Comparison of ENCODE assay signal across 1 cellular context in the genomic region with DNA sequence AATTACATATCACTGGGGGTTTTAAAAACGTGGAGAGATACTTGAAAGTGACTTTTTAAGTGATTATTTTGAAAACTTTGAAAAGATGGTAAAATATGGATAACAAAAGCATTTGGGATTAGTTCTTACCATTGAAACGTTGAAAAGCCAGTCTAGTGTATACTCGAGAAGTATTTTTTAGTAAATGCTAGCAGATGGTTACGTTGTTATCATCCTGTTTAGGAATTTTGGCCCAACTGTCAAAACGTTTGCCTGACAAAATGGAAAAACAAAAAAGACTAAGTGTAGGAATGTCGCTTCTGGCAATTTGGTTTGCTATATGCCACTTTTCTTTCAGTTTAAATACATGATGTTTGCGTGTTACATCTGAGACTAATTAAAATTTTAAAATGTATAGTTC.
TF ChIP-seq lines count a peak whose summit lies in the region.

No MANE protein-coding gene starts in this region.

TF ChIP-seq in HCT116, 20 proteins besides CTCF, POLR2A, EP300 and RAD21 (continued from another document):
- TF ChIP-seq, protein P1, sequence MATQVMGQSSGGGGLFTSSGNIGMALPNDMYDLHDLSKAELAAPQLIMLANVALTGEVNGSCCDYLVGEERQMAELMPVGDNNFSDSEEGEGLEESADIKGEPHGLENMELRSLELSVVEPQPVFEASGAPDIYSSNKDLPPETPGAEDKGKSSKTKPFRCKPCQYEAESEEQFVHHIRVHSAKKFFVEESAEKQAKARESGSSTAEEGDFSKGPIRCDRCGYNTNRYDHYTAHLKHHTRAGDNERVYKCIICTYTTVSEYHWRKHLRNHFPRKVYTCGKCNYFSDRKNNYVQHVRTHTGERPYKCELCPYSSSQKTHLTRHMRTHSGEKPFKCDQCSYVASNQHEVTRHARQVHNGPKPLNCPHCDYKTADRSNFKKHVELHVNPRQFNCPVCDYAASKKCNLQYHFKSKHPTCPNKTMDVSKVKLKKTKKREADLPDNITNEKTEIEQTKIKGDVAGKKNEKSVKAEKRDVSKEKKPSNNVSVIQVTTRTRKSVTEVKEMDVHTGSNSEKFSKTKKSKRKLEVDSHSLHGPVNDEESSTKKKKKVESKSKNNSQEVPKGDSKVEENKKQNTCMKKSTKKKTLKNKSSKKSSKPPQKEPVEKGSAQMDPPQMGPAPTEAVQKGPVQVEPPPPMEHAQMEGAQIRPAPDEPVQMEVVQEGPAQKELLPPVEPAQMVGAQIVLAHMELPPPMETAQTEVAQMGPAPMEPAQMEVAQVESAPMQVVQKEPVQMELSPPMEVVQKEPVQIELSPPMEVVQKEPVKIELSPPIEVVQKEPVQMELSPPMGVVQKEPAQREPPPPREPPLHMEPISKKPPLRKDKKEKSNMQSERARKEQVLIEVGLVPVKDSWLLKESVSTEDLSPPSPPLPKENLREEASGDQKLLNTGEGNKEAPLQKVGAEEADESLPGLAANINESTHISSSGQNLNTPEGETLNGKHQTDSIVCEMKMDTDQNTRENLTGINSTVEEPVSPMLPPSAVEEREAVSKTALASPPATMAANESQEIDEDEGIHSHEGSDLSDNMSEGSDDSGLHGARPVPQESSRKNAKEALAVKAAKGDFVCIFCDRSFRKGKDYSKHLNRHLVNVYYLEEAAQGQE (IDR thresholded peaks at IDR 0.05; ENCODE audit: low read depth), result no peak
- no peak for TF ChIP-seq FOSL1 (IDR thresholded peaks at IDR 0.05; ENCODE audit: low read depth)
- no peak for TF ChIP-seq TCF7L2 (IDR thresholded peaks at IDR 0.05; ENCODE audit: borderline replicate concordance, extremely low read depth, insufficient read depth, insufficient read length)
- TF ChIP-seq YY1 (IDR thresholded peaks at IDR 0.05; ENCODE audit: extremely low read depth, insufficient replicate concordance, low read depth, low read length), result no peak
- TF ChIP-seq, protein P2, sequence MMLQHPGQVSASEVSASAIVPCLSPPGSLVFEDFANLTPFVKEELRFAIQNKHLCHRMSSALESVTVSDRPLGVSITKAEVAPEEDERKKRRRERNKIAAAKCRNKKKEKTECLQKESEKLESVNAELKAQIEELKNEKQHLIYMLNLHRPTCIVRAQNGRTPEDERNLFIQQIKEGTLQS (IDR thresholded peaks at IDR 0.05), result no peak
- no peak for TF ChIP-seq SP1 (IDR thresholded peaks at IDR 0.05; ENCODE audit: low read depth)
- TF ChIP-seq CEBPB (IDR thresholded peaks at IDR 0.05; ENCODE audit: low read depth), result no peak
- TF ChIP-seq ZFX (IDR thresholded peaks at IDR 0.05), result no peak
- no peak for TF ChIP-seq ZNF274 (IDR thresholded peaks at IDR 0.05; ENCODE audit: low read depth, low read length)
- TF ChIP-seq CBX3 (IDR thresholded peaks at IDR 0.05; ENCODE audit: low read depth), result no peak
